In the genomic region with DNA sequence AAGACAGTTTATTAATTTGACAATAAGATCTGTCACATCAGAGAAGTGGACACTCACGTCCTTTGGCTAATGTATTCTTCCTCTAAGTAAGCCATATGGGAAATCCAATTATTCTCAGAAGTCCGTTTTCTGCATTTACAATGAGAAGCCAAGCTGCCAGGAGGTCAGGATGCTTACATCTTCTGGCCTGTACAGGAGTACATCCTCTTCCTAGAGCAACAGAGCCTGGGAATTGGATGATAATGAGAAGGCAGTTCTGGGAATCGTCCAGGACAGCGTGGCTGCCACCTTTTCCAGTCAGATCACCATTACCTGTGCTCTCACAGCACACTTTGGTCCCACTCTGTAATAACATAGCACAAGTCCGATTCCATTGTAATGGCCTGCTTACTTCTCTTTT, we compare ENCODE assay signal across 1 cellular context.
TF ChIP-seq lines count a peak whose summit lies in the region.

No MANE protein-coding gene starts in this region.

TF ChIP-seq in H1, 55 proteins besides CTCF, POLR2A, EP300 and RAD21:
- TF ChIP-seq SP1 (IDR thresholded peaks at IDR 0.05; ENCODE audit: low read depth, low read length): no peak
- no peak for TF ChIP-seq SIN3A (conservative IDR thresholded peaks at IDR 0.05 in 1 of 2, IDR thresholded peaks at IDR 0.05 in 1 of 2; ENCODE audit: low read depth in 1 of 2, low read length in 2 of 2)
- TF ChIP-seq SRF (IDR thresholded peaks at IDR 0.05; ENCODE audit: low read depth, low read length): no peak
- TF ChIP-seq CBX5 (IDR thresholded peaks at IDR 0.05; ENCODE audit: low read depth, low read length): no peak
